ENCODE assay signal across 1 cellular context in the genomic region with DNA sequence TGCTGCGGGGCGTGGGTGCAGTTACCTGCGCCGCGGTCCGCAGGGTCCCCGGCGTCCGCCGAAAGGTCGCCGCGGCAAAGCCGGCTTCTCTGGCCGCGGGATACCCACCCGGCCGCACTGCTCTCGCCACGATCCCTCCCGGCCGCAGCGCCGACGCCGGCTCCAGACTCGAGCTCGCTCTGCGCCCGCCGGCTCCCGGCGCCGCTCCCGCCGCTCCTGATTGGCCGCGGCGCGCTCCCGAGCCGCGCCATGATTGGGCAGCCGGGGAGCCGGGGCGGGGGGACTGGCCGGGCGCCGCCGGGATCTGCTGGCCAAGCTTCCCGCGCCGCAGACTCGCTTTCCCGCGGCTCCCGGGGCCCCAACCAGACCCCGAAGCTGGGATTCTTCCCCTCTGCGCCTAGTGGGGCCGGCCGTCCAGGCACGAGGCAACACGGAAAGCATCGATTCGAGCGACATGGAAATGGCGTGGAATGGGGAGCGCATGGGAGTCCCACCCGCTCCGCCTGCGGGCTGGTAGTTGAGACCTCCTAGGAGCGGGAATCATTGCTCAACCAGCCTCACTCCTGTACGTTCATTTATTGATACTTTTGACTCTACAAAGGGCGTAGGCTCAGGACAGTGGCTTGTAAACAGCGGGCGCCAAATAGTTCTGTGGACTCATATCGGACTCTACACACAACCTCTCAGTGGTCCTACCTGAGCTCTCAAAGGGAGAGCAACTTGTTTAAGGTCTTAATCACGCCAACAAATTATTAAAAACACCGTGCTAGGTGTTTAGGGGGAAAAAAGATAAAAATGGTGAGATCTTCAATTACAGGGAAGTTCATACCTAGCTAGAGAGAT.
TF ChIP-seq lines count a peak whose summit lies in the region.

No MANE protein-coding gene starts in this region.

TF ChIP-seq in HepG2, 621 proteins besides CTCF, POLR2A, EP300 and RAD21 (continued from another document and continues in another):
- TF ChIP-seq ZBTB4 (CRISPR knock-in tag; IDR thresholded peaks at IDR 0.05; ENCODE audit: borderline replicate concordance): no peak
- TF ChIP-seq ZNF687 (CRISPR knock-in tag; IDR thresholded peaks at IDR 0.05): peak; percentile 74
- TF ChIP-seq, protein P1, sequence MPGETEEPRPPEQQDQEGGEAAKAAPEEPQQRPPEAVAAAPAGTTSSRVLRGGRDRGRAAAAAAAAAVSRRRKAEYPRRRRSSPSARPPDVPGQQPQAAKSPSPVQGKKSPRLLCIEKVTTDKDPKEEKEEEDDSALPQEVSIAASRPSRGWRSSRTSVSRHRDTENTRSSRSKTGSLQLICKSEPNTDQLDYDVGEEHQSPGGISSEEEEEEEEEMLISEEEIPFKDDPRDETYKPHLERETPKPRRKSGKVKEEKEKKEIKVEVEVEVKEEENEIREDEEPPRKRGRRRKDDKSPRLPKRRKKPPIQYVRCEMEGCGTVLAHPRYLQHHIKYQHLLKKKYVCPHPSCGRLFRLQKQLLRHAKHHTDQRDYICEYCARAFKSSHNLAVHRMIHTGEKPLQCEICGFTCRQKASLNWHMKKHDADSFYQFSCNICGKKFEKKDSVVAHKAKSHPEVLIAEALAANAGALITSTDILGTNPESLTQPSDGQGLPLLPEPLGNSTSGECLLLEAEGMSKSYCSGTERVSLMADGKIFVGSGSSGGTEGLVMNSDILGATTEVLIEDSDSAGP (CRISPR knock-in tag; IDR thresholded peaks at IDR 0.05; ENCODE audit: borderline replicate concordance): no peak
- TF ChIP-seq AGO2 (optimal IDR thresholded peaks at IDR 0.05; ENCODE audit: low read depth, low read length): no peak
- TF ChIP-seq MAZ (IDR thresholded peaks at IDR 0.05; ENCODE audit: borderline replicate concordance, low read depth, low read length): peak; percentile 63; the same call in 1 of the 2 replicates
- TF ChIP-seq MAZ (CRISPR knock-in tag; IDR thresholded peaks at IDR 0.05; ENCODE audit: low read depth): peak; percentile 55; the same call in 1 of the 2 replicates
- TF ChIP-seq, protein P2, sequence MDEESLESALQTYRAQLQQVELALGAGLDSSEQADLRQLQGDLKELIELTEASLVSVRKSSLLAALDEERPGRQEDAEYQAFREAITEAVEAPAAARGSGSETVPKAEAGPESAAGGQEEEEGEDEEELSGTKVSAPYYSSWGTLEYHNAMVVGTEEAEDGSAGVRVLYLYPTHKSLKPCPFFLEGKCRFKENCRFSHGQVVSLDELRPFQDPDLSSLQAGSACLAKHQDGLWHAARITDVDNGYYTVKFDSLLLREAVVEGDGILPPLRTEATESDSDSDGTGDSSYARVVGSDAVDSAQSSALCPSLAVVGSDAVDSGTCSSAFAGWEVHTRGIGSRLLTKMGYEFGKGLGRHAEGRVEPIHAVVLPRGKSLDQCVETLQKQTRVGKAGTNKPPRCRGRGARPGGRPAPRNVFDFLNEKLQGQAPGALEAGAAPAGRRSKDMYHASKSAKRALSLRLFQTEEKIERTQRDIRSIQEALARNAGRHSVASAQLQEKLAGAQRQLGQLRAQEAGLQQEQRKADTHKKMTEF (CRISPR knock-in tag; IDR thresholded peaks at IDR 0.05): peak; percentile 47; the same call in 1 of the 2 replicates
- TF ChIP-seq ZFY (CRISPR knock-in tag; IDR thresholded peaks at IDR 0.05): peak; percentile 10; the same call in 1 of the 2 replicates
- TF ChIP-seq POLR2AphosphoS5 (IDR thresholded peaks at IDR 0.05; ENCODE audit: low read depth, low read length): peak; percentile 44; the same call in 1 of the 2 replicates
- TF ChIP-seq, protein P3, sequence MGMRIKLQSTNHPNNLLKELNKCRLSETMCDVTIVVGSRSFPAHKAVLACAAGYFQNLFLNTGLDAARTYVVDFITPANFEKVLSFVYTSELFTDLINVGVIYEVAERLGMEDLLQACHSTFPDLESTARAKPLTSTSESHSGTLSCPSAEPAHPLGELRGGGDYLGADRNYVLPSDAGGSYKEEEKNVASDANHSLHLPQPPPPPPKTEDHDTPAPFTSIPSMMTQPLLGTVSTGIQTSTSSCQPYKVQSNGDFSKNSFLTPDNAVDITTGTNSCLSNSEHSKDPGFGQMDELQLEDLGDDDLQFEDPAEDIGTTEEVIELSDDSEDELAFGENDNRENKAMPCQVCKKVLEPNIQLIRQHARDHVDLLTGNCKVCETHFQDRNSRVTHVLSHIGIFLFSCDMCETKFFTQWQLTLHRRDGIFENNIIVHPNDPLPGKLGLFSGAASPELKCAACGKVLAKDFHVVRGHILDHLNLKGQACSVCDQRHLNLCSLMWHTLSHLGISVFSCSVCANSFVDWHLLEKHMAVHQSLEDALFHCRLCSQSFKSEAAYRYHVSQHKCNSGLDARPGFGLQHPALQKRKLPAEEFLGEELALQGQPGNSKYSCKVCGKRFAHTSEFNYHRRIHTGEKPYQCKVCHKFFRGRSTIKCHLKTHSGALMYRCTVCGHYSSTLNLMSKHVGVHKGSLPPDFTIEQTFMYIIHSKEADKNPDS (CRISPR knock-in tag; IDR thresholded peaks at IDR 0.05): no peak
- TF ChIP-seq HMGXB4 (CRISPR knock-in tag; IDR thresholded peaks at IDR 0.05; ENCODE audit: borderline replicate concordance in 1 of 2, low read depth in 1 of 2): no peak; a peak in 1 of 4 replicates
- TF ChIP-seq ZMAT5 (CRISPR knock-in tag; IDR thresholded peaks at IDR 0.05; ENCODE audit: borderline replicate concordance, low read depth): no peak
- peak; percentile 52; the same call in 1 of the 2 replicates for TF ChIP-seq PRDM15 (CRISPR knock-in tag; IDR thresholded peaks at IDR 0.05)
- TF ChIP-seq ZNF24 (IDR thresholded peaks at IDR 0.05): no peak
- peak; percentile 77; the same call in 1 of the 2 replicates for TF ChIP-seq ZNF724P (CRISPR knock-in tag; IDR thresholded peaks at IDR 0.05; ENCODE audit: borderline replicate concordance)
- no peak for TF ChIP-seq TFE3 (CRISPR knock-in tag; IDR thresholded peaks at IDR 0.05)
- TF ChIP-seq HDAC1 (CRISPR knock-in tag; IDR thresholded peaks at IDR 0.05): no peak
- TF ChIP-seq TGIF2 (CRISPR knock-in tag; IDR thresholded peaks at IDR 0.05): no peak
- TF ChIP-seq ZNF282 (IDR thresholded peaks at IDR 0.05; ENCODE audit: partially characterized antibody): no peak
- no peak for TF ChIP-seq ZNF484 (CRISPR knock-in tag; IDR thresholded peaks at IDR 0.05; ENCODE audit: borderline replicate concordance, low read depth)
- 0 out of 2 replicates have a peak, but pooled peaks have one; percentile 12 for TF ChIP-seq FOXA3 (CRISPR knock-in tag; IDR thresholded peaks at IDR 0.05)
- TF ChIP-seq ZNF430 (CRISPR knock-in tag; IDR thresholded peaks at IDR 0.05): 0 out of 2 replicates have a peak, but pooled peaks have one; percentile 29
- TF ChIP-seq ETV6 (CRISPR knock-in tag; conservative IDR thresholded peaks at IDR 0.05): 0 out of 2 replicates have a peak, but pooled peaks have one; percentile 61
- TF ChIP-seq MIER3 (CRISPR knock-in tag; IDR thresholded peaks at IDR 0.05; ENCODE audit: borderline replicate concordance): no peak
- TF ChIP-seq KAT2B (IDR thresholded peaks at IDR 0.05; ENCODE audit: borderline replicate concordance, low read depth, low read length): no peak
